Comparison of ENCODE assay signal across 18 cellular contexts in genomic region chr2:195342105-195342504, GRCh38.
A peak's percentile ranks its signal among the peaks of the same experiment; 100 is the strongest.
DNase-seq lines count a peak whose midpoint lies in the region; ATAC-seq, FAIRE-seq and TF ChIP-seq lines count a peak whose summit lies in the region.
"Had no signal": no experiment of that assay in that cellular context is flagged by ENCODE, and none has a peak within 500 bp of the region (broad histone marks: within the 10 kb centered on the region; RNA-seq: fewer than 3 reads in every experiment).

No MANE protein-coding gene starts in this region.

- WGBS in A549 (ENCODE audit: missing lambda C conversion rate), result 64% methylated on average over 4 of the region's 4 CpGs

- no peak overlapping the region for H3K27ac ChIP-seq in A549
- H3K27ac ChIP-seq: 22Rv1, BLaER1, GM23248 had no signal

- ATAC-seq in A549 (no peak), mucosa of descending colon (peak; percentile 57)

- TF ChIP-seq CTCF in A549 (IDR thresholded peaks at IDR 0.05), result no peak
- no peak for TF ChIP-seq CTCF in mucosa of descending colon (IDR thresholded peaks at IDR 0.05)

- FAIRE-seq in A549 (lab: Jason Lieb, UNC) (no peak), HTR-8/SVneo (lab: Jason Lieb, UNC) (no peak)
- FAIRE-seq: G401.6, GM12891 had no signal

- POLR2A ChIA-PET in A549 (lab: Yijun Ruan, JAX), result no interaction called here

- H3K4me3 ChIP-seq in A549, result no peak overlapping the region
- no peak overlapping the region for H3K4me3 ChIP-seq in mucosa of descending colon
- H3K4me3 ChIP-seq: BLaER1, GM23248 had no signal

- TF ChIP-seq POLR2A in A549 (IDR thresholded peaks at IDR 0.05; ENCODE audit: low read length), result no peak

- no peaks in the 10 kb centered on the region for H3K36me3 ChIP-seq in mucosa of descending colon (ENCODE audit: low read depth)
- H3K36me3 ChIP-seq: BLaER1 had no signal

- H3K9me3 ChIP-seq in A549 (no peaks in the 10 kb centered on the region), mucosa of descending colon (no peaks in the 10 kb centered on the region)
- H3K9me3 ChIP-seq: BLaER1 had no signal

- intact Hi-C loops in mucosa of descending colon (cut with DNase I, micrococcal nuclease), result no loop called here

- no peak overlapping the region; the same call in 2 of the 3 replicates for H3K4me2 ChIP-seq in A549
- H3K4me2 ChIP-seq: BLaER1 had no signal

- CTCF ChIA-PET in A549 (lab: Yijun Ruan, JAX), result interaction anchor here (1.0 kb wide), 1 partner anchor 8 kb away, joined by 3 read pairs; no protein-coding TSS in a partner anchor

- H3K4me1 ChIP-seq in A549 (0 out of 3 replicates have a peak, but pooled peaks cover 13% of the 10 kb centered on the region), mucosa of descending colon (ENCODE audit: low read depth) (no peaks in the 10 kb centered on the region)

- TF ChIP-seq RAD21 in A549 (conservative IDR thresholded peaks at IDR 0.05 in 1 of 2, IDR thresholded peaks at IDR 0.05 in 1 of 2), result no peak

- peak in 1 of 2 experiments; percentile 30; a peak in 1 of 5 replicates for TF ChIP-seq EP300 in A549 (IDR thresholded peaks at IDR 0.05)

- DNase-seq in A549 (ENCODE audit: low read depth in 1 of 2, low spot score in 1 of 2), result peak in 1 of 2 experiments; percentile 13
- DNase-seq in NCI-H226, result peak; percentile 31
- DNase-seq in amniotic epithelial cell (ENCODE audit: low read depth), result peak; percentile 47
- no peak for DNase-seq in mucosa of descending colon
- DNase-seq in NCI-H446 treated with DMSO at 0.1 percent for 48 hours (lab: John Stamatoyannopoulos, UW), result no peak
- DNase-seq in HTR-8/SVneo (ENCODE audit: insufficient read length, low spot score), result no peak
- no peak for DNase-seq in SW 1271 (lab: John Stamatoyannopoulos, UW)
- DNase-seq: AML-193; CD8-positive, alpha-beta memory T cell; DMS 273 treated with DMSO at 0.1 percent for 48 hours; DMS79; EL; GM23248; H7 had no signal

TF ChIP-seq in A549, 52 proteins besides CTCF, POLR2A, EP300 and RAD21:
- TF ChIP-seq RFX5 (IDR thresholded peaks at IDR 0.05) (no peak), ELK1 (IDR thresholded peaks at IDR 0.05; ENCODE audit: low read depth, low read length) (no peak), CBX2 (IDR thresholded peaks at IDR 0.05; ENCODE audit: borderline replicate concordance, low read depth) (no peak), HMGXB4 (CRISPR knock-in tag; IDR thresholded peaks at IDR 0.05; ENCODE audit: borderline replicate concordance) (no peak), ZSCAN20 (CRISPR knock-in tag; IDR thresholded peaks at IDR 0.05) (no peak), CHD2 (IDR thresholded peaks at IDR 0.05; ENCODE audit: low read length, partially characterized antibody) (no peak), GATA3 (IDR thresholded peaks at IDR 0.05; ENCODE audit: borderline replicate concordance) (peak; percentile 48; the same call in 1 of the 2 replicates), HES2 (IDR thresholded peaks at IDR 0.05) (no peak), JUNB (IDR thresholded peaks at IDR 0.05) (0 out of 2 replicates have a peak, but pooled peaks have one; percentile 24), SREBF2 (IDR thresholded peaks at IDR 0.05) (no peak), MAX (IDR thresholded peaks at IDR 0.05) (no peak), PHF8 (IDR thresholded peaks at IDR 0.05; ENCODE audit: borderline replicate concordance, low read depth) (no peak), BCL3 (IDR thresholded peaks at IDR 0.05) (no peak), HDAC2 (IDR thresholded peaks at IDR 0.05) (no peak), FOSB (CRISPR knock-in tag; IDR thresholded peaks at IDR 0.05) (no peak), ZNF302 (CRISPR knock-in tag; IDR thresholded peaks at IDR 0.05) (no peak), KDM1A (IDR thresholded peaks at IDR 0.05; ENCODE audit: low read depth) (no peak), RNF2 (IDR thresholded peaks at IDR 0.05; ENCODE audit: borderline replicate concordance, low read depth) (no peak), SMC3 (IDR thresholded peaks at IDR 0.05) (no peak), ZC3H11A (IDR thresholded peaks at IDR 0.05) (no peak), FOSL2 (IDR thresholded peaks at IDR 0.05) (no peak), FOSL2 (CRISPR knock-in tag; IDR thresholded peaks at IDR 0.05) (peak; percentile 45), BHLHE40 (IDR thresholded peaks at IDR 0.05; ENCODE audit: low read depth, low read length) (no peak), ZFP36 (IDR thresholded peaks at IDR 0.05; ENCODE audit: borderline replicate concordance, partially characterized antibody) (no peak), RCOR1 (IDR thresholded peaks at IDR 0.05; ENCODE audit: low read depth, low read length) (no peak)

Comparison
In these comparisons a context has a peak if more than half of its experiments do, and no peak if none do; other contexts are left out.
1. DNase-seq: peak in NCI-H226 (single experiment) and amniotic epithelial cell (single experiment); none in mucosa of descending colon (0 of 3), NCI-H446 treated with DMSO at 0.1 percent for 48 hours (single experiment), HTR-8/SVneo (single experiment) and SW 1271 (0 of 2).